ENCODE assay signal across 30 cellular contexts in the genomic region with DNA sequence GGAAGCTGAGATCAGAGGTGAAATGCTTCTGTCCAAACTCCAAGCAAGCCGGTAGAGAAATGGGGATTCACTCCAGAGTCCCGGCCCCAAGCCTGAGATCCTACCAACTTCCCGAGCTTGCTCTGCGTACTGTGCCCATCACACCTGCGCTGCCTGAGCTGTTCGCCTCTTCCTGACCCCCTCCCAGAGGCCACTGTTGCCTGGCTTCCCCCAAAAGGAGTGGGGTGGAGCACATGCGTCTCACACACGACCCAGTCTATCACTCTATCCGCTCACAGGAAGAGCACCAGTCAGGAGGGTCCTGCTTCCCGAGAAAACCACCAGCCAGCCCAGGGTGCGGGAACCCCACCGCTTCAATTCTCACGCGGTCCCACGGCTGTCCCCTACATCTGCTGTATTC. TPM values are rescaled to one million over a fixed set of nuclear protein-coding genes. Genes with fewer than 3 reads are reported as not detected.
DNase-seq lines count a peak whose midpoint lies in the region; ATAC-seq, FAIRE-seq and TF ChIP-seq lines count a peak whose summit lies in the region.
"Had no signal": no experiment of that assay in that cellular context is flagged by ENCODE, and none has a peak within 500 bp of the region (broad histone marks: within the 10 kb centered on the region; RNA-seq: fewer than 3 reads in every experiment).

No MANE protein-coding gene starts in this region.

- POLR2A ChIA-PET in HepG2 (lab: Yijun Ruan, JAX): interaction anchor here (3.4 kb wide), 1 partner anchor 52 kb away, joined by 20 read pairs; the partner anchor contains the start of gene FBXO31

- 98% methylated on average over 15 of the region's 15 CpGs for WGBS in HepG2 (ENCODE audit: low lambda C conversion rate)
- 72% methylated on average over 10 of the region's 15 CpGs for WGBS in right lobe of liver (ENCODE audit: insufficient coverage, low coverage, low lambda C conversion rate, missing lambda C conversion rate)

- FAIRE-seq in HepG2 (lab: Jason Lieb, UNC): no peak
- FAIRE-seq: GM12891, HTR-8/SVneo had no signal

- peaks cover 11% of the 10 kb centered on the region for H3K79me2 ChIP-seq in HepG2 (ENCODE audit: insufficient read depth, low read length)

- H3K9me3 ChIP-seq in HepG2 (ENCODE audit: low read length) (no peaks in the 10 kb centered on the region), right lobe of liver (no peaks in the 10 kb centered on the region), gastrocnemius medialis (no peaks in the 10 kb centered on the region)
- H3K9me3 ChIP-seq: Caco-2, HAP-1 had no signal

- peaks cover 86% of the 10 kb centered on the region for H4K20me1 ChIP-seq in HepG2 (ENCODE audit: insufficient read depth, low read length)

- DNase-seq in HepG2 (ENCODE audit: low spot score): no peak
- DNase-seq in right lobe of liver: no peak
- peak; percentile 3 for DNase-seq in glutamatergic neuron
- DNase-seq in gastrocnemius medialis: no peak
- no peak for DNase-seq in kidney tubule cell (ENCODE audit: low spot score)
- no peak for DNase-seq in amniotic stem cell (lab: John Stamatoyannopoulos, UW)
- no peak for DNase-seq in stimulated activated CD8-positive, alpha-beta memory T cell treated with anti-CD3 and anti-CD28 coated beads, Interleukin-4, amount 100 ng/mL, for 48 hours
- DNase-seq: Caco-2; CD8-positive, alpha-beta T cell; DMS79; EL; GF-D8; GOT3; HFFc6; KBM-7; MV-4-11; NCI-H1105; NCI-H1436 treated with DMSO at 0.1 percent for 48 hours; NCI-H187 treated with DMSO at 0.1 percent for 48 hours; NCI-H2107; NCI-H446 treated with DMSO at 0.1 percent for 48 hours; NCI-H526; NCI-H82; PC-9; SHP77 treated with DMSO at 0.1 percent for 48 hours had no signal

- TF ChIP-seq POLR2A in HepG2 (IDR thresholded peaks at IDR 0.05; ENCODE audit: insufficient read depth in 1 of 2, low read depth in 2 of 2, low read length in 2 of 2) (no peak), right lobe of liver (IDR thresholded peaks at IDR 0.05) (no peak), gastrocnemius medialis (IDR thresholded peaks at IDR 0.05) (no peak)

- intact Hi-C loops in HepG2 (cut with micrococcal nuclease; ENCODE audit: unreplicated experiment): no loop called here
- intact Hi-C loops in right lobe of liver (cut with DNase I): no loop called here
- intact Hi-C loops in gastrocnemius medialis (cut with DNase I; ENCODE audit: low total_unique reads): no loop called here

- no peak overlapping the region for H3K4me2 ChIP-seq in HepG2 (ENCODE audit: low read depth, low read length)
- H3K4me2 ChIP-seq: PC-9 had no signal

- peaks cover 7% of the 10 kb centered on the region for H3K9me3 Mint-ChIP-seq in glutamatergic neuron (ENCODE audit: unreplicated experiment)
- H3K9me3 Mint-ChIP-seq: CD8-positive, alpha-beta T cell; HFFc6 had no signal

- H3K4me1 ChIP-seq in HepG2 (ENCODE audit: insufficient read depth, low read length) (no peaks in the 10 kb centered on the region), right lobe of liver (no peaks in the 10 kb centered on the region), gastrocnemius medialis (peaks cover 30 to 52% of the 10 kb centered on the region in 2 donors)
- H3K4me1 ChIP-seq: Caco-2, HAP-1 had no signal

- TF ChIP-seq RAD21 in HepG2 (CRISPR knock-in tag; IDR thresholded peaks at IDR 0.05): no peak

- peaks cover 9% of the 10 kb centered on the region for H3K27me3 Mint-ChIP-seq in glutamatergic neuron (ENCODE audit: unreplicated experiment)
- H3K27me3 Mint-ChIP-seq: B cell had no signal

- in situ Hi-C loops in HepG2 (cut with HindIII; ENCODE audit: extremely low pct_ligation_motif_present, low pct_unique_long_range_greater_than_20kb): no loop called here
- in situ Hi-C loops in gastrocnemius medialis (cut with MboI; ENCODE audit: low sequenced_read_pairs in 4 of 4): no loop called here

- CTCF ChIA-PET in HepG2 (lab: Yijun Ruan, JAX; ENCODE audit: low intra/inter-chr PET ratio, low total read pairs): no interaction called here

- TF ChIP-seq CTCF in HepG2 (CRISPR knock-in tag; IDR thresholded peaks at IDR 0.05) (no peak), right lobe of liver (IDR thresholded peaks at IDR 0.05) (no peak), glutamatergic neuron (IDR thresholded peaks at IDR 0.05; ENCODE audit: partially characterized antibody, unreplicated experiment) (no peak), gastrocnemius medialis (IDR thresholded peaks at IDR 0.05 in 4 of 5, conservative IDR thresholded peaks at IDR 0.05 in 1 of 5) (no peak)

- H3K4me3 ChIP-seq in HepG2 (replicated peaks in 1 of 3; ENCODE audit: insufficient read depth in 1 of 3, low read depth in 2 of 3, low read length in 3 of 3) (no peak overlapping the region), right lobe of liver (no peak overlapping the region), gastrocnemius medialis (no peak overlapping the region)
- H3K4me3 ChIP-seq: HAP-1, PC-9 had no signal

- H3K27ac Mint-ChIP-seq in glutamatergic neuron (ENCODE audit: unreplicated experiment): no peak overlapping the region
- H3K27ac Mint-ChIP-seq: B cell; CD8-positive, alpha-beta T cell; HFFc6 had no signal

- H3K27ac ChIP-seq in HepG2 (ENCODE audit: extremely low read length, insufficient read depth, low read length) (no peak overlapping the region), right lobe of liver (no peak overlapping the region), gastrocnemius medialis (peak overlapping the region in 3 of 4 donors; percentile 62 to 78 (median 71))
- H3K27ac ChIP-seq: C4-2B, PC-9 had no signal

- ATAC-seq in HepG2 (no peak), right lobe of liver (no peak), gastrocnemius medialis (no peak)
- ATAC-seq: CD8-positive, alpha-beta T cell had no signal

- H3K4me3 Mint-ChIP-seq in glutamatergic neuron (ENCODE audit: unreplicated experiment): no peak overlapping the region
- H3K4me3 Mint-ChIP-seq: B cell; CD8-positive, alpha-beta T cell; HFFc6 had no signal

- no peak overlapping the region for H3K9ac ChIP-seq in HepG2 (ENCODE audit: insufficient read depth, low read depth, low read length)

- H3K36me3 ChIP-seq in HepG2 (replicated peaks in 1 of 2; ENCODE audit: control insufficient read depth in 1 of 2, insufficient read depth in 2 of 2, low read length in 2 of 2) (peaks cover 74 to 90% of the 10 kb centered on the region in 2 experiments), right lobe of liver (peaks cover 0 to 60% (median 19%) of the 10 kb centered on the region in 4 donors), gastrocnemius medialis (peaks cover 0 to 59% of the 10 kb centered on the region in 2 donors)

- H3K27me3 ChIP-seq in HepG2 (ENCODE audit: control insufficient read depth in 1 of 2, insufficient read depth in 2 of 2, low read length in 2 of 2) (no peaks in the 10 kb centered on the region), right lobe of liver (no peaks in the 10 kb centered on the region), gastrocnemius medialis (no peaks in the 10 kb centered on the region)

- BruUV-seq in HepG2 (replicated peaks; lab: Mats Ljungman, UMichigan): TSS peak; percentile 35

- H3K36me3 Mint-ChIP-seq in glutamatergic neuron (ENCODE audit: unreplicated experiment): no peaks in the 10 kb centered on the region

- peaks cover 16% of the 10 kb centered on the region for H3K4me1 Mint-ChIP-seq in glutamatergic neuron (ENCODE audit: low read depth, unreplicated experiment)

- no peak for TF ChIP-seq EP300 in HepG2 (IDR thresholded peaks at IDR 0.05; ENCODE audit: low read depth in 2 of 2, low read length in 2 of 2)
- no peak for TF ChIP-seq EP300 in HepG2 (CRISPR knock-in tag; IDR thresholded peaks at IDR 0.05; ENCODE audit: borderline replicate concordance)

- H2AFZ ChIP-seq in HepG2 (ENCODE audit: low read length): no peak overlapping the region
- H2AFZ ChIP-seq: PC-9 had no signal

RNA-seq across cellular contexts. Expression of gene C16orf95, which starts 13.5 kb away (rescaled TPM):
- total RNA-seq in HepG2 (2016; rRNA removed; fragmentation: Illumina TruSeq; extraction: Trizol) (7.2 and 8.6 TPM in 2 replicates), right lobe of liver (1 to 10 TPM; 1.7 to 5.5 (median 3.9) TPM), glutamatergic neuron (ENCODE audit: unreplicated experiment) (9.2 TPM), gastrocnemius medialis (1 to 10 TPM in 3 of 4 donors, under 1 TPM in 1; 0.22 to 3.8 (median 1.3) TPM)
- total RNA-seq in HepG2 (2016; cell fraction: cytosol; rRNA removed; fragmentation: Illumina TruSeq; extraction: Trizol; ENCODE audit: low read depth): 20.8 and 21.6 TPM in 2 replicates
- 6.9 and 8.1 TPM in 2 replicates for total RNA-seq in HepG2 (2016; cell fraction: insoluble cytoplasmic fraction; rRNA removed; fragmentation: Illumina TruSeq; extraction: Trizol)
- 15.4 and 16.2 TPM in 2 replicates for total RNA-seq in HepG2 (2016; cell fraction: membrane; rRNA removed; fragmentation: Illumina TruSeq; extraction: Trizol)
- total RNA-seq in HepG2 (2016; cell fraction: nucleus; rRNA removed; fragmentation: Illumina TruSeq; extraction: Trizol): 6.3 TPM in 2 replicates
- polyA plus RNA-seq in HepG2 (2011; rRNA removed): 2.0 and 2.8 TPM in 2 replicates
- 1.3 and 3.1 TPM in 2 replicates for polyA plus RNA-seq in HepG2 (2011; cell fraction: cytosol; rRNA removed)
- polyA plus RNA-seq in HepG2 (2011; cell fraction: nucleus; rRNA removed): 4.1 and 5.0 TPM in 2 replicates
- polyA plus RNA-seq in HepG2 (2012): 3.8 and 4.5 TPM in 2 replicates
- 14.5 and 18.3 TPM in 2 replicates for polyA plus RNA-seq in HepG2 (2016; cell fraction: cytosol; fragmentation: Illumina TruSeq; extraction: Trizol; ENCODE audit: low read depth)
- polyA plus RNA-seq in HepG2 (2016; cell fraction: insoluble cytoplasmic fraction; fragmentation: Illumina TruSeq; extraction: Trizol; ENCODE audit: low read depth): 6.1 and 7.7 TPM in 2 replicates
- polyA plus RNA-seq in HepG2 (2016; cell fraction: membrane; fragmentation: Illumina TruSeq; extraction: Trizol; ENCODE audit: low read depth): 13.5 and 16.8 TPM in 2 replicates
- polyA plus RNA-seq in HepG2 (2016; cell fraction: nucleus; fragmentation: Illumina TruSeq; extraction: Trizol; ENCODE audit: insufficient read depth, low read depth): 7.1 and 7.6 TPM in 2 replicates
- polyA minus RNA-seq in HepG2 (2011; rRNA and poly(A)+ RNA removed; ENCODE audit: low replicate concordance): 2.1 and 2.6 TPM in 2 replicates
- polyA minus RNA-seq in HepG2 (2011; cell fraction: cytosol; rRNA and poly(A)+ RNA removed): 0.79 and 1.4 TPM in 2 replicates
- polyA minus RNA-seq in HepG2 (2011; cell fraction: nucleus; rRNA and poly(A)+ RNA removed): 3.7 and 5.0 TPM in 2 replicates

RNA-seq across cellular contexts. Expression of gene FBXO31, which starts 52.9 kb away (rescaled TPM):
- total RNA-seq in HepG2 (2016; rRNA removed; fragmentation: Illumina TruSeq; extraction: Trizol): 81.3 and 92.4 TPM in 2 replicates
- total RNA-seq in HepG2 (2016; cell fraction: cytosol; rRNA removed; fragmentation: Illumina TruSeq; extraction: Trizol; ENCODE audit: low read depth): 18.3 and 22.9 TPM in 2 replicates
- 64.5 and 91.5 TPM in 2 replicates for total RNA-seq in HepG2 (2016; cell fraction: insoluble cytoplasmic fraction; rRNA removed; fragmentation: Illumina TruSeq; extraction: Trizol)
- 33.7 and 38.0 TPM in 2 replicates for total RNA-seq in HepG2 (2016; cell fraction: membrane; rRNA removed; fragmentation: Illumina TruSeq; extraction: Trizol)
- 94.4 and 107 TPM in 2 replicates for total RNA-seq in HepG2 (2016; cell fraction: nucleus; rRNA removed; fragmentation: Illumina TruSeq; extraction: Trizol)
- 101 and 118 TPM in 2 replicates for polyA plus RNA-seq in HepG2 (2011; rRNA removed)
- 51.6 and 63.1 TPM in 2 replicates for polyA plus RNA-seq in HepG2 (2011; cell fraction: cytosol; rRNA removed)
- 393 and 579 TPM in 2 replicates for polyA plus RNA-seq in HepG2 (2011; cell fraction: nucleus; rRNA removed)
- polyA plus RNA-seq in HepG2 (2012): 75.5 and 101 TPM in 2 replicates
- polyA plus RNA-seq in HepG2 (2016; cell fraction: cytosol; fragmentation: Illumina TruSeq; extraction: Trizol; ENCODE audit: low read depth): 6.1 and 6.4 TPM in 2 replicates
- 57.9 and 71.3 TPM in 2 replicates for polyA plus RNA-seq in HepG2 (2016; cell fraction: insoluble cytoplasmic fraction; fragmentation: Illumina TruSeq; extraction: Trizol; ENCODE audit: low read depth)
- 18.2 and 18.3 TPM in 2 replicates for polyA plus RNA-seq in HepG2 (2016; cell fraction: membrane; fragmentation: Illumina TruSeq; extraction: Trizol; ENCODE audit: low read depth)
- 256 and 269 TPM in 2 replicates for polyA plus RNA-seq in HepG2 (2016; cell fraction: nucleus; fragmentation: Illumina TruSeq; extraction: Trizol; ENCODE audit: insufficient read depth, low read depth)
- 29.6 and 164 TPM in 2 replicates for polyA minus RNA-seq in HepG2 (2011; rRNA and poly(A)+ RNA removed; ENCODE audit: low replicate concordance)
- polyA minus RNA-seq in HepG2 (2011; cell fraction: cytosol; rRNA and poly(A)+ RNA removed): 53.4 and 63.9 TPM in 2 replicates
- polyA minus RNA-seq in HepG2 (2011; cell fraction: nucleus; rRNA and poly(A)+ RNA removed): 202 and 208 TPM in 2 replicates
- 10 to 100 TPM; 20.6 to 56.9 (median 31.1) TPM for total RNA-seq in right lobe of liver
- 66.7 TPM for total RNA-seq in glutamatergic neuron (ENCODE audit: unreplicated experiment)
- total RNA-seq in gastrocnemius medialis: 100 to 1,000 TPM; 156 to 264 (median 201) TPM

Comparison
In these comparisons a context has a peak if more than half of its experiments do, and no peak if none do; other contexts are left out.
1. H3K27ac ChIP-seq: peak in gastrocnemius medialis (3 of 4); none in HepG2 (single experiment) and right lobe of liver (0 of 3).